Comparison of ENCODE assay signal across 10 cellular contexts in the genomic region with DNA sequence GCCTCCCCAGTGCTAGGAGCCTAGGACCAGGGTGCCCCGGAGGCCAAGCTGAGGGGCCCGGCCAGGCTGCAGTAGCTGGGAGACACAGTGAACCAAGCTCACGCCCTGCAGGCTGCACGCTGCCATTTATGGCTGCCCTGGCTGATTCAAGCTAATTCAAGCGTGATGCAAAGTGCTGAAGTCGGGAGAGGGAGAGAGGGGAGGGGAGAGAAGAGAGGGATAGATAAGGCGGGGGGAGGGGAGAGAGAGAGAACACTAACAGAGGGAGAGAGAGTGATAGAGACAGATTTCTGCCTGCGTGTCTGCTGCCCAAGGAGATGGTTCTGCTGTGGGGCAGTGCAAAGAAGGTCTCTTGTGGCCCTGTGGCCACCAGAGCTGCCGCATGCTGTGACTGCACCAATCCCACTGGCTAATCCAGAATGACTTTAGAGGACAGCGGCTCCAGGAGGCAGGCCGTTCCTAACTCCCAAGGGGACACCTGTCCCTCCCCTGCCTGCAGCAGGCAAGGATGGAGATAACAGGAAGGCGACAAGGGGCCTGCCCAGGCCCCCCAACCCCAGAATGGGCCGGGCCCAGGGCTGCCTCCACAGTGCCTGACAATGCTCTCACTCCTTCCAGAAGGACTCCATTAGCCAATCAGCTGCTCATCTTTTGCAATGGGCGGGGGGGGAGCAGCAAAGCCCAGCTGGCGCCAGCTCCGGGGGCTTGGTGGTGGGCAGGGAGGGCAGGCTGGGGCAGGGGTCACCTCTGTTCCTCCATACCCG. TPM values are rescaled to one million over a fixed set of nuclear protein-coding genes. Genes with fewer than 3 reads are reported as not detected.
DNase-seq lines count a peak whose midpoint lies in the region; ATAC-seq and TF ChIP-seq lines count a peak whose summit lies in the region.
"Had no signal": no experiment of that assay in that cellular context is flagged by ENCODE, and none has a peak within 500 bp of the region (broad histone marks: within the 10 kb centered on the region; RNA-seq: fewer than 3 reads in every experiment).

No MANE protein-coding gene starts in this region.

- peak overlapping the region in 1 of 3 donors; percentile 60 for H3K9ac ChIP-seq in skeletal muscle tissue (ENCODE audit: low read depth in 1 of 3, low read length in 3 of 3)

- peak; percentile 63 for DNase-seq in HK-2 (ENCODE audit: unreplicated experiment)
- peak; percentile 53 for DNase-seq in left cardiac atrium
- no peak for DNase-seq in NAMALWA (ENCODE audit: low spot score)
- no peak for DNase-seq in cortex of kidney (lab: John Stamatoyannopoulos, UW)
- DNase-seq in RPMI8226: no peak
- no peak for DNase-seq in effector memory CD4-positive, alpha-beta T cell
- DNase-seq: activated T-cell treated with anti-CD3 and anti-CD28 coated beads, Interleukin-2, amount 50 U/mL, for 1 hour; foreskin melanocyte had no signal

- H3K27ac ChIP-seq in skeletal muscle tissue (ENCODE audit: low read depth, low read length): peak overlapping the region; percentile 63
- H3K27ac ChIP-seq in effector memory CD4-positive, alpha-beta T cell (ENCODE audit: insufficient read depth, low read length, poor library complexity, severe bottlenecking): no peak overlapping the region

- H3K4me3 ChIP-seq in skeletal muscle tissue (ENCODE audit: low read length in 3 of 3): peak overlapping the region in 1 of 3 donors; percentile 13
- no peak overlapping the region for H3K4me3 ChIP-seq in effector memory CD4-positive, alpha-beta T cell (ENCODE audit: insufficient read depth, low read depth, low read length, poor library complexity, severe bottlenecking)

- no peaks in the 10 kb centered on the region for H3K9me3 ChIP-seq in skeletal muscle tissue (ENCODE audit: control insufficient read depth in 3 of 3, low read length in 3 of 3)
- no peaks in the 10 kb centered on the region for H3K9me3 ChIP-seq in effector memory CD4-positive, alpha-beta T cell (ENCODE audit: control insufficient read depth, low read length)

- no peak for ATAC-seq in SK-N-SH treated with all-trans-retinoic acid at 6 μM for 48 hours
- ATAC-seq in left cardiac atrium: peak; percentile 39 to 41

- H3K36me3 ChIP-seq in skeletal muscle tissue (ENCODE audit: control insufficient read depth in 3 of 3, insufficient read depth in 3 of 3, low read length in 3 of 3): peaks cover 0 to 2% (median 0%) of the 10 kb centered on the region in 3 donors
- H3K36me3 ChIP-seq in effector memory CD4-positive, alpha-beta T cell (ENCODE audit: control insufficient read depth, insufficient read depth, low read length): no peaks in the 10 kb centered on the region

- intact Hi-C loops in left cardiac atrium (cut with DNase I): no loop called here

- H3K27me3 ChIP-seq in skeletal muscle tissue (ENCODE audit: control insufficient read depth in 3 of 3, insufficient read depth in 3 of 3, low read length in 3 of 3): no peaks in the 10 kb centered on the region
- H3K27me3 ChIP-seq in effector memory CD4-positive, alpha-beta T cell (replicated peaks; ENCODE audit: control insufficient read depth, insufficient read depth, low read length, poor library complexity, severe bottlenecking): no peaks in the 10 kb centered on the region

- peaks cover 54 to 65% (median 62%) of the 10 kb centered on the region in 3 donors for H3K4me1 ChIP-seq in skeletal muscle tissue (ENCODE audit: control insufficient read depth in 3 of 3, insufficient read depth in 3 of 3, low read length in 3 of 3)
- H3K4me1 ChIP-seq in effector memory CD4-positive, alpha-beta T cell (ENCODE audit: control insufficient read depth, insufficient read depth, low read length, poor library complexity, severe bottlenecking): no peaks in the 10 kb centered on the region

TF ChIP-seq in SK-N-SH treated with all-trans-retinoic acid at 6 μM for 48 hours, 23 proteins besides CTCF, POLR2A, EP300 and RAD21:
- TF ChIP-seq, protein P1, sequence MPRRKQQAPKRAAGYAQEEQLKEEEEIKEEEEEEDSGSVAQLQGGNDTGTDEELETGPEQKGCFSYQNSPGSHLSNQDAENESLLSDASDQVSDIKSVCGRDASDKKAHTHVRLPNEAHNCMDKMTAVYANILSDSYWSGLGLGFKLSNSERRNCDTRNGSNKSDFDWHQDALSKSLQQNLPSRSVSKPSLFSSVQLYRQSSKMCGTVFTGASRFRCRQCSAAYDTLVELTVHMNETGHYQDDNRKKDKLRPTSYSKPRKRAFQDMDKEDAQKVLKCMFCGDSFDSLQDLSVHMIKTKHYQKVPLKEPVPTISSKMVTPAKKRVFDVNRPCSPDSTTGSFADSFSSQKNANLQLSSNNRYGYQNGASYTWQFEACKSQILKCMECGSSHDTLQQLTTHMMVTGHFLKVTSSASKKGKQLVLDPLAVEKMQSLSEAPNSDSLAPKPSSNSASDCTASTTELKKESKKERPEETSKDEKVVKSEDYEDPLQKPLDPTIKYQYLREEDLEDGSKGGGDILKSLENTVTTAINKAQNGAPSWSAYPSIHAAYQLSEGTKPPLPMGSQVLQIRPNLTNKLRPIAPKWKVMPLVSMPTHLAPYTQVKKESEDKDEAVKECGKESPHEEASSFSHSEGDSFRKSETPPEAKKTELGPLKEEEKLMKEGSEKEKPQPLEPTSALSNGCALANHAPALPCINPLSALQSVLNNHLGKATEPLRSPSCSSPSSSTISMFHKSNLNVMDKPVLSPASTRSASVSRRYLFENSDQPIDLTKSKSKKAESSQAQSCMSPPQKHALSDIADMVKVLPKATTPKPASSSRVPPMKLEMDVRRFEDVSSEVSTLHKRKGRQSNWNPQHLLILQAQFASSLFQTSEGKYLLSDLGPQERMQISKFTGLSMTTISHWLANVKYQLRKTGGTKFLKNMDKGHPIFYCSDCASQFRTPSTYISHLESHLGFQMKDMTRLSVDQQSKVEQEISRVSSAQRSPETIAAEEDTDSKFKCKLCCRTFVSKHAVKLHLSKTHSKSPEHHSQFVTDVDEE (CRISPR knock-in tag; IDR thresholded peaks at IDR 0.05): no peak
- 0 out of 2 replicates have a peak, but pooled peaks have one; percentile 16 for TF ChIP-seq ZNF70 (CRISPR knock-in tag; IDR thresholded peaks at IDR 0.05)
- TF ChIP-seq, protein P2, sequence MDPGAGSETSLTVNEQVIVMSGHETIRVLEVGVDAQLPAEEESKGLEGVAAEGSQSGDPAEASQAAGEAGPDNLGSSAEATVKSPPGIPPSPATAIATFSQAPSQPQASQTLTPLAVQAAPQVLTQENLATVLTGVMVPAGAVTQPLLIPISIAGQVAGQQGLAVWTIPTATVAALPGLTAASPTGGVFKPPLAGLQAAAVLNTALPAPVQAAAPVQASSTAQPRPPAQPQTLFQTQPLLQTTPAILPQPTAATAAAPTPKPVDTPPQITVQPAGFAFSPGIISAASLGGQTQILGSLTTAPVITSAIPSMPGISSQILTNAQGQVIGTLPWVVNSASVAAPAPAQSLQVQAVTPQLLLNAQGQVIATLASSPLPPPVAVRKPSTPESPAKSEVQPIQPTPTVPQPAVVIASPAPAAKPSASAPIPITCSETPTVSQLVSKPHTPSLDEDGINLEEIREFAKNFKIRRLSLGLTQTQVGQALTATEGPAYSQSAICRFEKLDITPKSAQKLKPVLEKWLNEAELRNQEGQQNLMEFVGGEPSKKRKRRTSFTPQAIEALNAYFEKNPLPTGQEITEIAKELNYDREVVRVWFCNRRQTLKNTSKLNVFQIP (CRISPR knock-in tag; IDR thresholded peaks at IDR 0.05; ENCODE audit: borderline replicate concordance, low read depth): no peak
- 0 out of 2 replicates have a peak, but pooled peaks have one; percentile 21 for TF ChIP-seq ZNF565 (CRISPR knock-in tag; conservative IDR thresholded peaks at IDR 0.05; ENCODE audit: low read depth)

RNA-seq across cellular contexts. Expression of a gene that starts 12.9 kb away (rescaled TPM):
- 100 to 1,000 TPM; 394 to 506 TPM for total RNA-seq in left cardiac atrium
- total RNA-seq in skeletal muscle tissue: 75.7 TPM

RNA-seq across cellular contexts. Expression of a gene that starts 28.5 kb away (rescaled TPM):
- total RNA-seq in left cardiac atrium: 10 to 100 TPM; 44.9 to 55.3 TPM
- total RNA-seq in skeletal muscle tissue: 6.8 TPM

RNA-seq across cellular contexts. Expression of a gene that starts 28.8 kb away (rescaled TPM):
- 10 to 100 TPM; 22.0 to 25.7 TPM for total RNA-seq in left cardiac atrium
- 19.3 TPM for total RNA-seq in skeletal muscle tissue

RNA-seq across cellular contexts. Expression of a gene that starts 39.2 kb away (rescaled TPM):
- total RNA-seq in left cardiac atrium (100 to 1,000 TPM in 1 of 2 donors, 10 to 100 TPM in 1; 78.1 to 108 TPM), skeletal muscle tissue (52.2 TPM)

RNA-seq across cellular contexts. Expression of a gene that starts 40.0 kb away (rescaled TPM):
- total RNA-seq in left cardiac atrium (10 to 100 TPM; 23.0 to 28.0 TPM), skeletal muscle tissue (76.7 TPM)

Comparison
In these comparisons a context has a peak if more than half of its experiments do, and no peak if none do; other contexts are left out.
1. DNase-seq: peak in HK-2 (single experiment) and left cardiac atrium (single experiment); none in NAMALWA (single experiment), cortex of kidney (single experiment), RPMI8226 (single experiment) and effector memory CD4-positive, alpha-beta T cell (0 of 3).